1 cellular context compared by ENCODE assay signal in the genomic region with DNA sequence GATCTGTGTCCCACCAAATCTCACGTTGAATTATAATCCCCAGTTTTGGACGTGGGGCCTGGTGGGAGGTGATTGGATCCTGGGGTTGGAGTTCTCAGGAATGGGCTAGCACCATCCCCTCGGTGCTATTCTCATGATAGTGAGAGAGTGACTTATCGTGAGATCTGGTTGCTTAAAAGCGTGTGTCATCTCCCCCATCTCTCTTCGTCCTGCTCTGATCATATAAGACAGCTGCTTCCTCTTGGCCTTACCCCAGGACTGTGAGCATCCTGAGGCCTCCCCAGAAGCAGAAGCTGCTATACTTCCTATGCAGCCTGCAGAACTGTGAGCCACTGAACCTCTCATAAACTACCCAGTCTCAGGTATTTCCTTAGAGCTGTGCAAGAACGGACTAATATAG.
TF ChIP-seq lines count a peak whose summit lies in the region.

No MANE protein-coding gene starts in this region.

TF ChIP-seq in IMR-90, 13 proteins besides CTCF, POLR2A, EP300 and RAD21 (continued from another document):
- TF ChIP-seq, protein P1, sequence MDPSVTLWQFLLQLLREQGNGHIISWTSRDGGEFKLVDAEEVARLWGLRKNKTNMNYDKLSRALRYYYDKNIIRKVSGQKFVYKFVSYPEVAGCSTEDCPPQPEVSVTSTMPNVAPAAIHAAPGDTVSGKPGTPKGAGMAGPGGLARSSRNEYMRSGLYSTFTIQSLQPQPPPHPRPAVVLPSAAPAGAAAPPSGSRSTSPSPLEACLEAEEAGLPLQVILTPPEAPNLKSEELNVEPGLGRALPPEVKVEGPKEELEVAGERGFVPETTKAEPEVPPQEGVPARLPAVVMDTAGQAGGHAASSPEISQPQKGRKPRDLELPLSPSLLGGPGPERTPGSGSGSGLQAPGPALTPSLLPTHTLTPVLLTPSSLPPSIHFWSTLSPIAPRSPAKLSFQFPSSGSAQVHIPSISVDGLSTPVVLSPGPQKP (IDR thresholded peaks at IDR 0.05; ENCODE audit: borderline replicate concordance, low read depth, low read length) = no peak
- TF ChIP-seq BHLHE40 (IDR thresholded peaks at IDR 0.05; ENCODE audit: low read depth, low read length) (no peak), SMC3 (IDR thresholded peaks at IDR 0.05; ENCODE audit: low read depth, low read length) (no peak)
TF ChIP-seq in IMR-90: peak in this region for 0.
